11 cellular contexts compared by ENCODE assay signal in the genomic region with DNA sequence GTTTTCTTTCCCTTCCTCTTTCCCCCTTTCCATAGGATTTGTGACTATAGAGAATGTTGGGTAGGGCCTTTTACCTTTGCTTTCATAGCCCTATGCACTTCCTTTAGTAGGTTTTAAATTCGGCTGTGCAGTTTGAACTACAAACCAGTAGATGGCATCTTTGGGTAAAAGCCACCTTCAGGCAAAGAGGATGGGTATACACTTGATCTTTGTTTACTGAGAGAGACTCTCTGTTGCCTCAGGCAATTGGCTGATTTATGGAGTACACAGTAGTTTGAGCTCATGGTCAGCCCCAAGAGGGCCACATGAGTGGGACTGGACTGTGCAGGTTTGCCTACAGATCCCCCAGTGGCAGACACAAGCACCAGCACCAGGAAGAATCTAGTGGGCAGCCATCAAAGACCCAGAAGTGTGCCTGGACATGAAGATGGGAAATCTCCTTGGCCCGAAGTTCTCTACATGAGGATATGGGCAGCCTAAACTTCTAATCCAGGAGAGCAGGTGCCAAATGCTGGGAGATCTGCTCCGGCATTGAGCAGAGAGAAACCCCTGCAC.
DNase-seq lines count a peak whose midpoint lies in the region; ATAC-seq and TF ChIP-seq lines count a peak whose summit lies in the region.
"Had no signal": no experiment of that assay in that cellular context is flagged by ENCODE, and none has a peak within 500 bp of the region (broad histone marks: within the 10 kb centered on the region; RNA-seq: fewer than 3 reads in every experiment).

No MANE protein-coding gene starts in this region.

- H3K36me3 ChIP-seq in left ventricle myocardium inferior: no peaks in the 10 kb centered on the region
- H3K36me3 ChIP-seq in endodermal cell (ENCODE audit: control insufficient read depth, insufficient read depth, low read length): no peaks in the 10 kb centered on the region

- H3K27me3 ChIP-seq in left ventricle myocardium inferior (ENCODE audit: low read depth) (no peaks in the 10 kb centered on the region), endodermal cell (ENCODE audit: control insufficient read depth, insufficient read depth, low read length, poor library complexity, severe bottlenecking) (no peaks in the 10 kb centered on the region)

- H3K27me3 Mint-ChIP-seq in endodermal cell (ENCODE audit: insufficient read depth): no peaks in the 10 kb centered on the region
- no peaks in the 10 kb centered on the region for H3K27me3 Mint-ChIP-seq in activated CD8-positive, alpha-beta T cell treated with anti-CD3 and anti-CD28 coated beads, Interleukin-2, amount 10 ng/mL, durations not matched to agents 7 days and 5 days (ENCODE audit: low read depth)
- H3K27me3 Mint-ChIP-seq: activated naive CD8-positive, alpha-beta T cell treated with anti-CD3 and anti-CD28 coated beads, Interleukin-2, amount 10 ng/mL, durations not matched to agents 7 days and 5 days; CD4-positive, CD25-positive, alpha-beta regulatory T cell had no signal

- no peak overlapping the region for H3K27ac Mint-ChIP-seq in endodermal cell
- H3K27ac Mint-ChIP-seq in activated CD8-positive, alpha-beta T cell treated with anti-CD3 and anti-CD28 coated beads, Interleukin-2, amount 10 ng/mL, durations not matched to agents 7 days and 5 days: no peak overlapping the region
- H3K27ac Mint-ChIP-seq: activated naive CD8-positive, alpha-beta T cell treated with anti-CD3 and anti-CD28 coated beads, Interleukin-2, amount 10 ng/mL, durations not matched to agents 7 days and 5 days; CD4-positive, CD25-positive, alpha-beta regulatory T cell had no signal

- TF ChIP-seq CTCF in left ventricle myocardium inferior (IDR thresholded peaks at IDR 0.05; ENCODE audit: borderline replicate concordance) (peak; percentile 13), endodermal cell (conservative IDR thresholded peaks at IDR 0.05) (peak; percentile 84)

- H3K27ac ChIP-seq in left ventricle myocardium inferior (replicated peaks) (no peak overlapping the region), endodermal cell (ENCODE audit: low read depth, low read length) (no peak overlapping the region)

- H3K4me1 ChIP-seq in left ventricle myocardium inferior: no peaks in the 10 kb centered on the region
- H3K4me1 ChIP-seq in endodermal cell (ENCODE audit: control insufficient read depth, insufficient read depth, low read length): no peaks in the 10 kb centered on the region

- 42 to 65% methylated on average over 2 to 3 of the region's 3 CpGs for WGBS in endodermal cell (ENCODE audit: insufficient coverage in 1 of 2, insufficient read length in 1 of 2), 2 experiments

- ATAC-seq in left cardiac atrium (no peak), HG03469 (IDR thresholded peaks at IDR 0.05; ENCODE audit: unreplicated experiment) (no peak)
- no peak for ATAC-seq in activated CD8-positive, alpha-beta T cell treated with anti-CD3 and anti-CD28 coated beads, Interleukin-2, amount 10 ng/mL, durations not matched to agents 7 days and 5 days
- ATAC-seq: K562 had no signal

- POLR2A ChIA-PET in activated CD8-positive, alpha-beta T cell treated with anti-CD3 and anti-CD28 coated beads, Interleukin-2, amount 10 ng/mL, durations not matched to agents 7 days and 5 days (lab: Charles Lee): no interaction called here

- DNase-seq in left ventricle myocardium inferior (no peak), left cardiac atrium (no peak), NCI-H69 (lab: John Stamatoyannopoulos, UW) (peak; percentile 82), endodermal cell (peak; percentile 49), cardiac septum (ENCODE audit: low spot score) (no peak)
- no peak for DNase-seq in activated CD4-positive, alpha-beta T cell treated with anti-CD3 and anti-CD28 coated beads, Interleukin-2, amount 50 U/mL, for 4 hours
- DNase-seq in activated CD8-positive, alpha-beta T cell treated with anti-CD3 and anti-CD28 coated beads, Interleukin-2, amount 10 ng/mL, durations not matched to agents 7 days and 5 days: no peak
- DNase-seq: activated naive CD8-positive, alpha-beta T cell treated with anti-CD3 and anti-CD28 coated beads, Interleukin-2, amount 10 ng/mL, durations not matched to agents 7 days and 5 days; CD4-positive, CD25-positive, alpha-beta regulatory T cell had no signal

- H3K4me3 ChIP-seq in left ventricle myocardium inferior: no peak overlapping the region
- no peak overlapping the region for H3K4me3 ChIP-seq in endodermal cell (ENCODE audit: low read length)
- H3K4me3 ChIP-seq: K562 had no signal

- H3K4me1 Mint-ChIP-seq in endodermal cell: no peaks in the 10 kb centered on the region
- H3K4me1 Mint-ChIP-seq in activated CD8-positive, alpha-beta T cell treated with anti-CD3 and anti-CD28 coated beads, Interleukin-2, amount 10 ng/mL, durations not matched to agents 7 days and 5 days (ENCODE audit: low read depth): no peaks in the 10 kb centered on the region
- H3K4me1 Mint-ChIP-seq: activated naive CD8-positive, alpha-beta T cell treated with anti-CD3 and anti-CD28 coated beads, Interleukin-2, amount 10 ng/mL, durations not matched to agents 7 days and 5 days; CD4-positive, CD25-positive, alpha-beta regulatory T cell had no signal

- intact Hi-C loops in left ventricle myocardium inferior (cut with micrococcal nuclease) (no loop called here), left cardiac atrium (cut with DNase I) (no loop called here), cardiac septum (cut with DNase I) (no loop called here)

- H3K4me3 Mint-ChIP-seq in endodermal cell: no peak overlapping the region
- no peak overlapping the region for H3K4me3 Mint-ChIP-seq in activated CD8-positive, alpha-beta T cell treated with anti-CD3 and anti-CD28 coated beads, Interleukin-2, amount 10 ng/mL, durations not matched to agents 7 days and 5 days
- H3K4me3 Mint-ChIP-seq: activated naive CD8-positive, alpha-beta T cell treated with anti-CD3 and anti-CD28 coated beads, Interleukin-2, amount 10 ng/mL, durations not matched to agents 7 days and 5 days; CD4-positive, CD25-positive, alpha-beta regulatory T cell had no signal

- no peaks in the 10 kb centered on the region for H3K9me3 Mint-ChIP-seq in endodermal cell
- peaks cover 25% of the 10 kb centered on the region for H3K9me3 Mint-ChIP-seq in activated CD8-positive, alpha-beta T cell treated with anti-CD3 and anti-CD28 coated beads, Interleukin-2, amount 10 ng/mL, durations not matched to agents 7 days and 5 days (ENCODE audit: insufficient read depth)
- H3K9me3 Mint-ChIP-seq: activated naive CD8-positive, alpha-beta T cell treated with anti-CD3 and anti-CD28 coated beads, Interleukin-2, amount 10 ng/mL, durations not matched to agents 7 days and 5 days had no signal

- CTCF ChIA-PET in activated CD8-positive, alpha-beta T cell treated with anti-CD3 and anti-CD28 coated beads, Interleukin-2, amount 10 ng/mL, durations not matched to agents 7 days and 5 days (lab: Charles Lee): no interaction called here

- no peaks in the 10 kb centered on the region for H3K36me3 Mint-ChIP-seq in endodermal cell (ENCODE audit: low read depth)
- no peaks in the 10 kb centered on the region for H3K36me3 Mint-ChIP-seq in activated CD8-positive, alpha-beta T cell treated with anti-CD3 and anti-CD28 coated beads, Interleukin-2, amount 10 ng/mL, durations not matched to agents 7 days and 5 days (ENCODE audit: low read depth)
- H3K36me3 Mint-ChIP-seq: activated naive CD8-positive, alpha-beta T cell treated with anti-CD3 and anti-CD28 coated beads, Interleukin-2, amount 10 ng/mL, durations not matched to agents 7 days and 5 days; CD4-positive, CD25-positive, alpha-beta regulatory T cell had no signal

- H3K9ac ChIP-seq in endodermal cell (ENCODE audit: extremely low read depth, low read length, poor library complexity, severe bottlenecking): no peak overlapping the region

- peaks cover 30% of the 10 kb centered on the region for H3K9me3 ChIP-seq in left ventricle myocardium inferior (replicated peaks)
- H3K9me3 ChIP-seq in endodermal cell (ENCODE audit: control insufficient read depth, low read length): no peaks in the 10 kb centered on the region

Comparison
In these comparisons a context has a peak if more than half of its experiments do, and no peak if none do; other contexts are left out.
1. DNase-seq: peak in NCI-H69 (single experiment) and endodermal cell (single experiment); none in left ventricle myocardium inferior (single experiment), left cardiac atrium (single experiment), activated CD4-positive, alpha-beta T cell treated with anti-CD3 and anti-CD28 coated beads, Interleukin-2, amount 50 U/mL, for 4 hours (0 of 2), cardiac septum (single experiment) and activated CD8-positive, alpha-beta T cell treated with anti-CD3 and anti-CD28 coated beads, Interleukin-2, amount 10 ng/mL, durations not matched to agents 7 days and 5 days (single experiment).